Comparison of ENCODE assay signal across 8 cellular contexts in genomic region chr4:153486281-153487151, GRCh38. TPM values are rescaled to one million over a fixed set of nuclear protein-coding genes. Genes with fewer than 3 reads are reported as not detected.
A peak's percentile ranks its signal among the peaks of the same experiment; 100 is the strongest.
DNase-seq lines count a peak whose midpoint lies in the region; ATAC-seq and TF ChIP-seq lines count a peak whose summit lies in the region.

No MANE protein-coding gene starts in this region.

- peaks cover 77% of the 10 kb centered on the region for H4K20me1 ChIP-seq in DOHH2 (ENCODE audit: control insufficient read depth, insufficient read depth, low read depth, low read length)

- H3K27ac ChIP-seq in DOHH2 (ENCODE audit: low read depth, low read length) (peak overlapping the region; percentile 59), body of pancreas (peak overlapping the region; percentile 38 to 86 (median 66))

- TF ChIP-seq POLR2A in body of pancreas (IDR thresholded peaks at IDR 0.05): no peak

- H3K36me3 ChIP-seq in DOHH2 (ENCODE audit: control insufficient read depth, low read length) (peaks cover 92% of the 10 kb centered on the region), body of pancreas (replicated peaks in 1 of 2; ENCODE audit: insufficient read depth in 1 of 2, low read depth in 2 of 2) (no peaks in the 10 kb centered on the region), mucosa of descending colon (ENCODE audit: low read depth) (no peaks in the 10 kb centered on the region)

- H3F3A ChIP-seq in DOHH2 (ENCODE audit: control insufficient read depth, insufficient read depth): peaks cover 43% of the 10 kb centered on the region

- no peaks in the 10 kb centered on the region for H3K27me3 ChIP-seq in DOHH2 (ENCODE audit: control insufficient read depth, low read length)
- no peaks in the 10 kb centered on the region for H3K27me3 ChIP-seq in body of pancreas

- H3K9me2 ChIP-seq in DOHH2 (replicated peaks; ENCODE audit: control insufficient read depth, low read length): no peaks in the 10 kb centered on the region

- peak overlapping the region; percentile 62 for H3K4me3 ChIP-seq in DOHH2 (ENCODE audit: low read length)
- no peak overlapping the region for H3K4me3 ChIP-seq in body of pancreas
- H3K4me3 ChIP-seq in mucosa of descending colon: no peak overlapping the region

- peak; percentile 82 for ATAC-seq in body of pancreas
- ATAC-seq in mucosa of descending colon: peak; percentile 36
- no peak for ATAC-seq in HG03354 (IDR thresholded peaks at IDR 0.05; ENCODE audit: poor library complexity, severe bottlenecking, unreplicated experiment)

- 54 to 67% methylated on average over 14 of the region's 14 CpGs for WGBS in body of pancreas, 2 donors

- peaks cover 100% of the 10 kb centered on the region for H3K79me2 ChIP-seq in DOHH2 (ENCODE audit: control insufficient read depth, low read length)

- H3K4me2 ChIP-seq in DOHH2 (ENCODE audit: low read length): peak overlapping the region; percentile 81

- DNase-seq in M059J (ENCODE audit: low read depth): peak; percentile 83
- DNase-seq in body of pancreas: peak; percentile 49 to 77 (median 64)
- DNase-seq in mucosa of descending colon: no peak
- DNase-seq in cortex of kidney (lab: John Stamatoyannopoulos, UW): no peak
- DNase-seq in NCI-H1694 treated with DMSO at 0.1 percent for 48 hours (lab: John Stamatoyannopoulos, UW): no peak
- no peak for DNase-seq in cerebellar nuclear complex (lab: John Stamatoyannopoulos, UW)

- TF ChIP-seq CTCF in DOHH2 (IDR thresholded peaks at IDR 0.05; ENCODE audit: low read depth, low read length, poor library complexity, severe bottlenecking) (no peak), body of pancreas (IDR thresholded peaks at IDR 0.05) (no peak), mucosa of descending colon (IDR thresholded peaks at IDR 0.05) (no peak)

- H3K9me3 ChIP-seq in DOHH2 (ENCODE audit: control insufficient read depth, insufficient read depth, low read length): no peaks in the 10 kb centered on the region
- H3K9me3 ChIP-seq in body of pancreas: no peaks in the 10 kb centered on the region
- H3K9me3 ChIP-seq in mucosa of descending colon: no peaks in the 10 kb centered on the region

- H3K4me1 ChIP-seq in DOHH2 (ENCODE audit: control insufficient read depth, low read length) (peaks cover 95% of the 10 kb centered on the region), body of pancreas (peaks cover 61% of the 10 kb centered on the region), mucosa of descending colon (ENCODE audit: low read depth) (peaks cover 6% of the 10 kb centered on the region)

- intact Hi-C loops in body of pancreas (cut with DNase I): loop anchor here (10.0 kb wide), 1 partner anchor 88 kb away; no protein-coding TSS in a partner anchor
- intact Hi-C loops in mucosa of descending colon (cut with DNase I, micrococcal nuclease): no loop called here

RNA-seq across cellular contexts. Expression of gene TMEM131L, which starts 20.4 kb away (rescaled TPM):
- total RNA-seq in M059J (2014; rRNA removed; shearing (Covaris generic)): 8.2 and 8.4 TPM in 2 replicates
- total RNA-seq in body of pancreas: 10 to 100 TPM; 47.1 to 63.6 TPM
- 1 to 10 TPM; 5.9 to 9.8 (median 6.7) TPM for total RNA-seq in mucosa of descending colon

Comparison
In these comparisons a context has a peak if more than half of its experiments do, and no peak if none do; other contexts are left out.
1. DNase-seq: peak in M059J (single experiment) and body of pancreas (4 of 4); none in mucosa of descending colon (0 of 3), cortex of kidney (single experiment), NCI-H1694 treated with DMSO at 0.1 percent for 48 hours (single experiment) and cerebellar nuclear complex (0 of 2).